Comparison of ENCODE assay signal across 8 cellular contexts in genomic region chr7:122887198-122887597, GRCh38. TPM values are rescaled to one million over a fixed set of nuclear protein-coding genes. Genes with fewer than 3 reads are reported as not detected.
A peak's percentile ranks its signal among the peaks of the same experiment; 100 is the strongest.
DNase-seq lines count a peak whose midpoint lies in the region; TF ChIP-seq lines count a peak whose summit lies in the region.
"Had no signal": no experiment of that assay in that cellular context is flagged by ENCODE, and none has a peak within 500 bp of the region (broad histone marks: within the 10 kb centered on the region; RNA-seq: fewer than 3 reads in every experiment).

No MANE protein-coding gene starts in this region.

- H3K27me3 ChIP-seq in left ventricle myocardium inferior (ENCODE audit: low read depth) (no peaks in the 10 kb centered on the region), ovary (no peaks in the 10 kb centered on the region)

- TF ChIP-seq CTCF in GM13976 (IDR thresholded peaks at IDR 0.05; ENCODE audit: borderline replicate concordance, control extremely low read depth, extremely low read depth, insufficient read depth, missing control alignments) (peak; percentile 5), left ventricle myocardium inferior (IDR thresholded peaks at IDR 0.05; ENCODE audit: borderline replicate concordance) (peak; percentile 45), ovary (IDR thresholded peaks at IDR 0.05) (no peak)

- in situ Hi-C loops in GM13976 (cut with MboI; ENCODE audit: low sequenced_read_pairs, unreplicated experiment): no loop called here

- H3K27ac ChIP-seq in left ventricle myocardium inferior (replicated peaks) (peak overlapping the region; percentile 95), ovary (peak overlapping the region in 1 of 2 donors; percentile 96)

- TF ChIP-seq EP300 in ovary (IDR thresholded peaks at IDR 0.05): no peak

- no peak for TF ChIP-seq POLR2A in ovary (IDR thresholded peaks at IDR 0.05)

- H3K4me1 ChIP-seq in left ventricle myocardium inferior (peaks cover 54% of the 10 kb centered on the region), ovary (ENCODE audit: insufficient read depth) (peaks cover 1% of the 10 kb centered on the region)

- H3K4me3 ChIP-seq in left ventricle myocardium inferior (peak overlapping the region; percentile 91), ovary (peak overlapping the region; percentile 58)

- WGBS in ovary, 3 donors: 1 to 2% (median 2%) methylated on average over 12 of the region's 12 CpGs

- no peaks in the 10 kb centered on the region for H3K36me3 ChIP-seq in left ventricle myocardium inferior
- H3K36me3 ChIP-seq in ovary: no peaks in the 10 kb centered on the region

- DNase-seq in GM13976 (ENCODE audit: low spot score): peak; percentile 28
- peak; percentile 37 for DNase-seq in NCI-H1436 treated with DMSO at 0.1 percent for 48 hours (lab: John Stamatoyannopoulos, UW)
- peak in 45 of 56 donors; percentile 0 to 63 (median 29) for DNase-seq in amygdala (lab: John Stamatoyannopoulos, UW)
- DNase-seq in left ventricle myocardium inferior: peak; percentile 68
- DNase-seq in ovary: peak; percentile 35 to 66 (median 51)
- DNase-seq in central memory CD4-positive, alpha-beta T cell: no peak
- no peak for DNase-seq in stimulated activated CD4-positive, alpha-beta T cell treated with anti-CD3 and anti-CD28 coated beads, Interleukin-15, amount 100 ng/mL, for 24 hours

- H3K9me3 ChIP-seq in left ventricle myocardium inferior (replicated peaks) (no peaks in the 10 kb centered on the region), ovary (no peaks in the 10 kb centered on the region)

- intact Hi-C loops in left ventricle myocardium inferior (cut with micrococcal nuclease) (loop anchor here (5.0 to 10.0 kb wide), 2 partner anchors 82 to 265 kb away; no protein-coding TSS in a partner anchor), ovary (cut with DNase I) (no loop called here)

RNA-seq across cellular contexts. Expression of gene CADPS2, which starts 0.9 kb away (rescaled TPM):
- total RNA-seq in left ventricle myocardium inferior: 11.9 TPM
- total RNA-seq in ovary: 10 to 100 TPM; 11.3 to 26.3 (median 16.6) TPM
- polyA plus RNA-seq in ovary: 10 to 100 TPM; 10.1 to 26.7 TPM
- total RNA-seq: activated CD8-positive, alpha-beta memory T cell treated with anti-CD3 and anti-CD28 coated beads for 36 hours had no signal

Comparison
In these comparisons a context has a peak if more than half of its experiments do, and no peak if none do; other contexts are left out.
1. DNase-seq: peak in GM13976 (single experiment), NCI-H1436 treated with DMSO at 0.1 percent for 48 hours (single experiment), amygdala (45 of 56), left ventricle myocardium inferior (single experiment) and ovary (5 of 5); none in central memory CD4-positive, alpha-beta T cell (single experiment) and stimulated activated CD4-positive, alpha-beta T cell treated with anti-CD3 and anti-CD28 coated beads, Interleukin-15, amount 100 ng/mL, for 24 hours (single experiment).
2. CTCF ChIP-seq: peak in GM13976 (single experiment) and left ventricle myocardium inferior (single experiment); none in ovary (0 of 3).